Comparison of ENCODE assay signal across 36 cellular contexts in genomic region chr2:30950339-30950738, GRCh38.
"Had no signal": no experiment of that assay in that cellular context is flagged by ENCODE, and none has a peak within 500 bp of the region (broad histone marks: within the 10 kb centered on the region; RNA-seq: fewer than 3 reads in every experiment).

No MANE protein-coding gene starts in this region.

- H3K36me3 Mint-ChIP-seq: activated CD4-positive, alpha-beta memory T cell treated with anti-CD3 and anti-CD28 coated beads for 36 hours; activated CD8-positive, alpha-beta memory T cell treated with anti-CD3 and anti-CD28 coated beads, Interleukin-2, amount 10 ng/mL, durations not matched to agents 7 days and 5 days; activated naive CD4-positive, alpha-beta T cell treated with anti-CD3 and anti-CD28 coated beads, Interleukin-2, amount 50 U/mL, for 24 hours; activated naive CD8-positive, alpha-beta T cell treated with anti-CD3 and anti-CD28 coated beads for 36 hours; T-cell had no signal

- H3K27ac ChIP-seq: adrenal gland, body of pancreas, epithelial cell of prostate, esophagus squamous epithelium, WERI-Rb-1 had no signal

- H3K27ac Mint-ChIP-seq: activated B cell treated with CpG ODN at 0.5 μM for 24 hours; activated CD4-positive, alpha-beta memory T cell treated with anti-CD3 and anti-CD28 coated beads for 36 hours; activated CD8-positive, alpha-beta memory T cell treated with anti-CD3 and anti-CD28 coated beads, Interleukin-2, amount 10 ng/mL, durations not matched to agents 7 days and 5 days; activated CD8-positive, alpha-beta T cell treated with anti-CD3 and anti-CD28 coated beads, Interleukin-2, amount 10 ng/mL, durations not matched to agents 7 days and 5 days; activated naive CD4-positive, alpha-beta T cell treated with anti-CD3 and anti-CD28 coated beads for 36 hours; activated naive CD4-positive, alpha-beta T cell treated with anti-CD3 and anti-CD28 coated beads, Interleukin-2, amount 50 U/mL, for 24 hours; activated naive CD8-positive, alpha-beta T cell treated with anti-CD3 and anti-CD28 coated beads for 36 hours; activated naive CD8-positive, alpha-beta T cell treated with anti-CD3 and anti-CD28 coated beads, Interleukin-2, amount 50 U/mL, for 24 hours; activated T-helper 1 cell treated with anti-CD3 and anti-CD28 coated beads, Interleukin-12 subunit alpha, Interleukin-12 subunit beta, Interleukin-2, Interleukin-4 antibody, amounts not matched to agents 30 ng/mL and 10 ng/mL and 1 ng/mL, durations not matched to agents 14 hours and 24 hours and 36 hours; activated T-helper 2 cell treated with anti-CD3 and anti-CD28 coated beads, Interferon-gamma antibody, Interleukin-2, Interleukin-4, amounts not matched to agents 10 μg/mL and 5 μg/mL and 100 μg/mL, durations not matched to agents 14 hours and 24 hours and 36 hours; effector memory CD8-positive, alpha-beta T cell; T-cell; T-helper 1 cell treated with Interleukin-12 subunit alpha and Interleukin-12 subunit beta and Interleukin-4 antibody, amounts not matched to agents 30 μg/mL and 1 μg/mL, for 36 hours; T-helper 2 cell treated with Interferon-gamma antibody and Interleukin-4, amounts not matched to agents 5 μg/mL and 100 μg/mL, for 36 hours had no signal

- DNase-seq: activated B cell treated with CpG ODN at 0.5 μM for 24 hours; activated CD4-positive, alpha-beta memory T cell treated with anti-CD3 and anti-CD28 coated beads for 36 hours; activated CD4-positive, alpha-beta T cell treated with anti-CD3 and anti-CD28 coated beads for 48 hours; activated CD4-positive, alpha-beta T cell treated with anti-CD3 and anti-CD28 coated beads, Interleukin-2, amount 50 U/mL, for 1 hour; activated CD8-positive, alpha-beta memory T cell treated with anti-CD3 and anti-CD28 coated beads, Interleukin-2, amount 10 ng/mL, durations not matched to agents 7 days and 5 days; activated CD8-positive, alpha-beta memory T cell treated with anti-CD3 and anti-CD28 coated beads, Interleukin-2, amount 50 U/mL, for 4 hours; activated CD8-positive, alpha-beta T cell treated with anti-CD3 and anti-CD28 coated beads, Interleukin-2, amount 10 ng/mL, durations not matched to agents 7 days and 5 days; activated effector memory CD4-positive, alpha-beta T cell treated with anti-CD3 and anti-CD28 coated beads, Interleukin-2, amount 50 U/mL, for 16 hours; activated naive CD4-positive, alpha-beta T cell treated with anti-CD3 and anti-CD28 coated beads for 36 hours; activated naive CD8-positive, alpha-beta T cell treated with anti-CD3 and anti-CD28 coated beads for 36 hours; activated naive CD8-positive, alpha-beta T cell treated with anti-CD3 and anti-CD28 coated beads, Interleukin-2, amount 50 U/mL, for 24 hours; activated T-cell treated with anti-CD3 and anti-CD28 coated beads, Interleukin-2, amount 50 U/mL, for 1 hour; activated T-cell treated with anti-CD3 and anti-CD28 coated beads, Interleukin-2, amount 50 U/mL, for 48 hours; adrenal gland; amygdala; aorta; body of pancreas; caudate nucleus; cortex of kidney; dermis blood vessel endothelial cell; effector CD4-positive, alpha-beta T cell; effector memory CD8-positive, alpha-beta T cell; esophagus squamous epithelium; foreskin fibroblast; glutamatergic neuron; SW 1271; T-cell; T1000; WERI-Rb-1 had no signal

- H3K9me3 ChIP-seq: adrenal gland, body of pancreas, esophagus squamous epithelium had no signal

- ATAC-seq: activated CD4-positive, CD25-positive, alpha-beta regulatory T cell treated with anti-CD3 and anti-CD28 coated beads, Interleukin-2, amount 50 U/mL, for 24 hours; activated CD8-positive, alpha-beta memory T cell treated with anti-CD3 and anti-CD28 coated beads, Interleukin-2, amount 10 ng/mL, durations not matched to agents 7 days and 5 days; activated CD8-positive, alpha-beta T cell treated with anti-CD3 and anti-CD28 coated beads, Interleukin-2, amount 10 ng/mL, durations not matched to agents 7 days and 5 days; activated naive CD8-positive, alpha-beta T cell treated with anti-CD3 and anti-CD28 coated beads, Interleukin-2, amount 50 U/mL, for 24 hours; body of pancreas; effector memory CD8-positive, alpha-beta T cell; T-cell had no signal

- H3K4me3 Mint-ChIP-seq: activated B cell treated with CpG ODN at 0.5 μM for 24 hours; activated CD4-positive, alpha-beta memory T cell treated with anti-CD3 and anti-CD28 coated beads for 36 hours; activated CD8-positive, alpha-beta memory T cell treated with anti-CD3 and anti-CD28 coated beads, Interleukin-2, amount 10 ng/mL, durations not matched to agents 7 days and 5 days; activated CD8-positive, alpha-beta T cell treated with anti-CD3 and anti-CD28 coated beads, Interleukin-2, amount 10 ng/mL, durations not matched to agents 7 days and 5 days; activated naive CD4-positive, alpha-beta T cell treated with anti-CD3 and anti-CD28 coated beads for 36 hours; activated naive CD4-positive, alpha-beta T cell treated with anti-CD3 and anti-CD28 coated beads, Interleukin-2, amount 50 U/mL, for 24 hours; activated naive CD8-positive, alpha-beta T cell treated with anti-CD3 and anti-CD28 coated beads for 36 hours; activated naive CD8-positive, alpha-beta T cell treated with anti-CD3 and anti-CD28 coated beads, Interleukin-2, amount 50 U/mL, for 24 hours; activated T-helper 1 cell treated with anti-CD3 and anti-CD28 coated beads, Interleukin-12 subunit alpha, Interleukin-12 subunit beta, Interleukin-2, Interleukin-4 antibody, amounts not matched to agents 30 ng/mL and 10 ng/mL and 1 ng/mL, durations not matched to agents 14 hours and 24 hours and 36 hours; effector memory CD8-positive, alpha-beta T cell; T-cell; T-helper 1 cell treated with Interleukin-12 subunit alpha and Interleukin-12 subunit beta and Interleukin-4 antibody, amounts not matched to agents 30 μg/mL and 1 μg/mL, for 36 hours; T-helper 2 cell treated with Interferon-gamma antibody and Interleukin-4, amounts not matched to agents 5 μg/mL and 100 μg/mL, for 36 hours had no signal

- H3K27me3 Mint-ChIP-seq: activated B cell treated with CpG ODN at 0.5 μM for 24 hours; activated naive CD8-positive, alpha-beta T cell treated with anti-CD3 and anti-CD28 coated beads for 36 hours; activated naive CD8-positive, alpha-beta T cell treated with anti-CD3 and anti-CD28 coated beads, Interleukin-2, amount 50 U/mL, for 24 hours; T-cell had no signal

- H3K4me1 Mint-ChIP-seq: activated B cell treated with CpG ODN at 0.5 μM for 24 hours; activated CD8-positive, alpha-beta memory T cell treated with anti-CD3 and anti-CD28 coated beads, Interleukin-2, amount 10 ng/mL, durations not matched to agents 7 days and 5 days; activated naive CD4-positive, alpha-beta T cell treated with anti-CD3 and anti-CD28 coated beads, Interleukin-2, amount 50 U/mL, for 24 hours; activated naive CD8-positive, alpha-beta T cell treated with anti-CD3 and anti-CD28 coated beads for 36 hours; T-cell had no signal

- H3K9me3 Mint-ChIP-seq: activated B cell treated with CpG ODN at 0.5 μM for 24 hours; activated CD4-positive, alpha-beta memory T cell treated with anti-CD3 and anti-CD28 coated beads for 36 hours; activated naive CD4-positive, alpha-beta T cell treated with anti-CD3 and anti-CD28 coated beads, Interleukin-2, amount 50 U/mL, for 24 hours; activated naive CD8-positive, alpha-beta T cell treated with anti-CD3 and anti-CD28 coated beads for 36 hours; activated naive CD8-positive, alpha-beta T cell treated with anti-CD3 and anti-CD28 coated beads, Interleukin-2, amount 50 U/mL, for 24 hours; activated T-helper 1 cell treated with anti-CD3 and anti-CD28 coated beads, Interleukin-12 subunit alpha, Interleukin-12 subunit beta, Interleukin-2, Interleukin-4 antibody, amounts not matched to agents 30 ng/mL and 10 ng/mL and 1 ng/mL, durations not matched to agents 14 hours and 24 hours and 36 hours; activated T-helper 2 cell treated with anti-CD3 and anti-CD28 coated beads, Interferon-gamma antibody, Interleukin-2, Interleukin-4, amounts not matched to agents 10 μg/mL and 5 μg/mL and 100 μg/mL, durations not matched to agents 14 hours and 24 hours and 36 hours; effector memory CD8-positive, alpha-beta T cell; T-cell; T-helper 1 cell treated with Interleukin-12 subunit alpha and Interleukin-12 subunit beta and Interleukin-4 antibody, amounts not matched to agents 30 μg/mL and 1 μg/mL, for 36 hours; T-helper 2 cell treated with Interferon-gamma antibody and Interleukin-4, amounts not matched to agents 5 μg/mL and 100 μg/mL, for 36 hours had no signal
